Comparison of ENCODE assay signal across 15 cellular contexts in genomic region chr2:238407566-238407965, GRCh38. TPM values are rescaled to one million over a fixed set of nuclear protein-coding genes. Genes with fewer than 3 reads are reported as not detected.
DNase-seq lines count a peak whose midpoint lies in the region.
"Had no signal": no experiment of that assay in that cellular context is flagged by ENCODE, and none has a peak within 500 bp of the region (broad histone marks: within the 10 kb centered on the region; RNA-seq: fewer than 3 reads in every experiment).

No MANE protein-coding gene starts in this region.

- H3K9me3 Mint-ChIP-seq in immature natural killer cell = no peaks in the 10 kb centered on the region
- H3K9me3 Mint-ChIP-seq: CD8-positive, alpha-beta memory T cell; GM23338; HFFc6 had no signal

- H3K18ac ChIP-seq in neuronal stem cell (ENCODE audit: low read length) = no peak overlapping the region

- H4K8ac ChIP-seq in neuronal stem cell (ENCODE audit: low read depth, low read length) = no peak overlapping the region

- no peak overlapping the region for H3K4me2 ChIP-seq in neuronal stem cell (ENCODE audit: insufficient read depth, low read length, poor library complexity, severe bottlenecking)
- H3K4me2 ChIP-seq: GM23338 had no signal

- H3K27me3 ChIP-seq in neuronal stem cell (ENCODE audit: control insufficient read depth in 3 of 3, insufficient read depth in 3 of 3, low read depth in 1 of 3, low read length in 3 of 3) = no peaks in the 10 kb centered on the region

- DNase-seq in DMS79 treated with DMSO at 0.1 percent for 48 hours (lab: John Stamatoyannopoulos, UW) (peak; percentile 32), DMS79 (lab: John Stamatoyannopoulos, UW) (no peak), NCI-H510A (lab: John Stamatoyannopoulos, UW) (peak; percentile 49), immature natural killer cell (no peak), neuronal stem cell (ENCODE audit: low spot score) (no peak), activated gamma-delta T cell treated with Interleukin-2 at 50 U/mL for 16 hours (no peak), foreskin melanocyte (no peak)
- no peak for DNase-seq in stimulated activated naive CD4-positive, alpha-beta T cell (lab: John Stamatoyannopoulos, UW)
- DNase-seq: CD8-positive, alpha-beta memory T cell; DMS53; HCEC 1CT; HFFc6 had no signal

- no peak overlapping the region for H2BK12ac ChIP-seq in neuronal stem cell (ENCODE audit: low read length)

- no peak overlapping the region for H3K14ac ChIP-seq in neuronal stem cell (ENCODE audit: low read length)

- H2AFZ ChIP-seq in neuronal stem cell (ENCODE audit: low read length) = no peak overlapping the region
- H2AFZ ChIP-seq: GM23338 had no signal

- peak overlapping the region; percentile 62 for H3K23ac ChIP-seq in neuronal stem cell (ENCODE audit: low read depth, low read length, poor library complexity)

- H3K4me3 ChIP-seq in neuronal stem cell (ENCODE audit: low read length in 2 of 2) = no peak overlapping the region
- H3K4me3 ChIP-seq: GM23338 had no signal

- peak overlapping the region; percentile 57 for H3K9ac ChIP-seq in neuronal stem cell (ENCODE audit: low read depth, low read length, poor library complexity)

- H3K27ac Mint-ChIP-seq in immature natural killer cell = peak overlapping the region in 4 of 6 donors; percentile 29 to 98 (median 79)
- H3K27ac Mint-ChIP-seq: CD14-positive monocyte, GM23338, HFFc6 had no signal

- H3K4ac ChIP-seq in neuronal stem cell (ENCODE audit: low read length) = no peak overlapping the region

- no CpG with 5 or more reads among the region's 11 CpGs for WGBS in neuronal stem cell (ENCODE audit: extremely low coverage in 2 of 2, insufficient read length in 2 of 2, insufficient replicate concordance in 1 of 2), 2 donors

- peaks cover 2% of the 10 kb centered on the region for H3K79me1 ChIP-seq in neuronal stem cell (ENCODE audit: low read depth, low read length)

- no peak overlapping the region for H2BK5ac ChIP-seq in neuronal stem cell (ENCODE audit: low read length)

- H3K4me1 Mint-ChIP-seq in immature natural killer cell = peaks cover 25 to 34% of the 10 kb centered on the region in 2 donors

- no peak overlapping the region for H2AK5ac ChIP-seq in neuronal stem cell (ENCODE audit: low read depth, low read length)

- no peak overlapping the region for H2BK120ac ChIP-seq in neuronal stem cell (ENCODE audit: low read depth, low read length)

- H3K36me3 ChIP-seq in neuronal stem cell (replicated peaks in 1 of 2; ENCODE audit: control insufficient read depth in 2 of 2, insufficient read depth in 2 of 2, low read length in 2 of 2) = peaks cover 0 to 2% of the 10 kb centered on the region in 2 donors

- no peaks in the 10 kb centered on the region for H3K9me3 ChIP-seq in neuronal stem cell (replicated peaks in 1 of 2; ENCODE audit: control insufficient read depth in 2 of 2, insufficient read depth in 1 of 2, low read depth in 1 of 2, low read length in 2 of 2)

- no peak overlapping the region for H3K4me3 Mint-ChIP-seq in immature natural killer cell
- H3K4me3 Mint-ChIP-seq: CD14-positive monocyte; CD8-positive, alpha-beta memory T cell; GM23338; HFFc6 had no signal

- peaks cover 0 to 5% of the 10 kb centered on the region in 2 donors for H3K4me1 ChIP-seq in neuronal stem cell (ENCODE audit: control insufficient read depth in 2 of 2, insufficient read depth in 1 of 2, low read depth in 1 of 2, low read length in 2 of 2)

- H3K36me3 Mint-ChIP-seq in immature natural killer cell = no peaks in the 10 kb centered on the region

- no peak overlapping the region for H3K27ac ChIP-seq in neuronal stem cell (replicated peaks; ENCODE audit: low read length)
- H3K27ac ChIP-seq: 22Rv1 had no signal

- H3K27me3 Mint-ChIP-seq in immature natural killer cell (ENCODE audit: low read depth in 3 of 3) = peaks cover 0 to 3% (median 0%) of the 10 kb centered on the region in 3 donors
- H3K27me3 Mint-ChIP-seq: CD8-positive, alpha-beta memory T cell had no signal

- H4K91ac ChIP-seq in neuronal stem cell (ENCODE audit: low read depth, low read length, poor library complexity) = no peak overlapping the region

- H2BK15ac ChIP-seq in neuronal stem cell (ENCODE audit: low read length) = no peak overlapping the region

RNA-seq across cellular contexts. Expression of gene ASB1, which starts 19.2 kb away (rescaled TPM):
- polyA plus RNA-seq in immature natural killer cell = 10 to 100 TPM; 30.3 to 53.8 (median 48.1) TPM
- 22.8 TPM for polyA plus RNA-seq in neuronal stem cell (2013, experiment 1 of 2)
- 20.5 TPM for polyA plus RNA-seq in neuronal stem cell (2013, experiment 2 of 2)

Comparison
In these comparisons a context has a peak if more than half of its experiments do, and no peak if none do; other contexts are left out.
1. DNase-seq: peak in DMS79 treated with DMSO at 0.1 percent for 48 hours (single experiment) and NCI-H510A (single experiment); none in DMS79 (single experiment), immature natural killer cell (0 of 3), neuronal stem cell (single experiment), activated gamma-delta T cell treated with Interleukin-2 at 50 U/mL for 16 hours (single experiment), foreskin melanocyte (single experiment) and stimulated activated naive CD4-positive, alpha-beta T cell (0 of 6).